ENCODE assay signal across 17 cellular contexts in genomic region chr6:159745081-159745480, GRCh38. TPM values are rescaled to one million over a fixed set of nuclear protein-coding genes. Genes with fewer than 3 reads are reported as not detected.
DNase-seq lines count a peak whose midpoint lies in the region; ATAC-seq and TF ChIP-seq lines count a peak whose summit lies in the region.
"Had no signal": no experiment of that assay in that cellular context is flagged by ENCODE, and none has a peak within 500 bp of the region (broad histone marks: within the 10 kb centered on the region; RNA-seq: fewer than 3 reads in every experiment).

No MANE protein-coding gene starts in this region.

- no peaks in the 10 kb centered on the region for H3K9me3 ChIP-seq in breast epithelium

- H3K4me1 Mint-ChIP-seq in MCF 10A (ENCODE audit: insufficient read depth, unreplicated experiment) (peaks cover 17% of the 10 kb centered on the region), memory B cell (peaks cover 7% of the 10 kb centered on the region)
- H3K4me1 Mint-ChIP-seq in activated naive CD8-positive, alpha-beta T cell (ENCODE audit: low read depth), result peaks cover 24% of the 10 kb centered on the region
- peaks cover 6 to 9% of the 10 kb centered on the region in 2 donors for H3K4me1 Mint-ChIP-seq in stimulated activated naive B cell treated with anti-CD40 and anti-IgM and Interleukin-4, amounts not matched to agents 10 μg/mL and 1 μg/mL and 100 μg/mL, for 72 hours
- H3K4me1 Mint-ChIP-seq: GM23338 had no signal

- H3K4me3 Mint-ChIP-seq in MCF 10A (ENCODE audit: unreplicated experiment) (no peak overlapping the region), memory B cell (no peak overlapping the region)
- H3K4me3 Mint-ChIP-seq in activated naive CD8-positive, alpha-beta T cell, result no peak overlapping the region
- no peak overlapping the region for H3K4me3 Mint-ChIP-seq in stimulated activated naive B cell treated with anti-CD40 and anti-IgM and Interleukin-4, amounts not matched to agents 10 μg/mL and 1 μg/mL and 100 μg/mL, for 72 hours
- H3K4me3 Mint-ChIP-seq: GM23338 had no signal

- no peak for DNase-seq in MCF 10A (ENCODE audit: unreplicated experiment)
- DNase-seq in breast epithelium (ENCODE audit: low spot score in 2 of 2), result no peak
- DNase-seq in memory B cell (ENCODE audit: low spot score in 2 of 2), result no peak
- no peak for DNase-seq in stimulated activated naive B cell treated with anti-CD40 and anti-IgM and Interleukin-4, amounts not matched to agents 10 μg/mL and 1 μg/mL and 100 μg/mL, for 72 hours
- DNase-seq in brain microvascular endothelial cell, result no peak
- DNase-seq in AML-193 (lab: John Stamatoyannopoulos, UW), result no peak
- DNase-seq: DMS 273 treated with DMSO at 0.1 percent for 48 hours, KBM-7, NCI-H1092, NCI-H1694 treated with DMSO at 0.1 percent for 48 hours, NCI-H345, NCI-H526 treated with DMSO at 0.1 percent for 48 hours had no signal

- H3K27ac ChIP-seq in breast epithelium (no peak overlapping the region), brain microvascular endothelial cell (no peak overlapping the region)
- H3K27ac ChIP-seq: HL-60, RWPE1 had no signal

- no peak for ATAC-seq in memory B cell (ENCODE audit: low read depth)
- ATAC-seq in stimulated activated naive B cell treated with anti-CD40 and anti-IgM and Interleukin-4, amounts not matched to agents 10 μg/mL and 1 μg/mL and 100 μg/mL, for 72 hours (replicated peaks), result no peak
- ATAC-seq in activated CD4-positive, CD25-positive, alpha-beta regulatory T cell treated with anti-CD3 and anti-CD28 coated beads, Interleukin-2, amount 50 U/mL, for 24 hours, result no peak
- ATAC-seq: GM23338 had no signal

- H3K27me3 ChIP-seq in breast epithelium (no peaks in the 10 kb centered on the region), brain microvascular endothelial cell (replicated peaks) (no peaks in the 10 kb centered on the region)

- H3K36me3 ChIP-seq in breast epithelium (peaks cover 32% of the 10 kb centered on the region), brain microvascular endothelial cell (replicated peaks) (peaks cover 73% of the 10 kb centered on the region)

- POLR2A ChIA-PET in MCF 10A (lab: Yijun Ruan, JAX), result no interaction called here

- intact Hi-C loops in MCF 10A (cut with micrococcal nuclease) (no loop called here), breast epithelium (cut with DNase I; ENCODE audit: low total_unique reads) (loop anchor here (10.0 kb wide), 1 partner anchor 780 kb away; no protein-coding TSS in a partner anchor)

- CTCF ChIA-PET in MCF 10A (lab: Yijun Ruan, JAX), result no interaction called here

- no peak overlapping the region for H3K4me3 ChIP-seq in breast epithelium
- no peak overlapping the region for H3K4me3 ChIP-seq in brain microvascular endothelial cell (ENCODE audit: low read depth, low read length)
- H3K4me3 ChIP-seq: GM23338 had no signal

- peaks cover 100% of the 10 kb centered on the region for H3K36me3 Mint-ChIP-seq in MCF 10A (ENCODE audit: insufficient read depth, unreplicated experiment)
- H3K36me3 Mint-ChIP-seq in activated naive CD8-positive, alpha-beta T cell, result peaks cover 13% of the 10 kb centered on the region
- H3K36me3 Mint-ChIP-seq in memory B cell, result peaks cover 32% of the 10 kb centered on the region
- H3K36me3 Mint-ChIP-seq in stimulated activated naive B cell treated with anti-CD40 and anti-IgM and Interleukin-4, amounts not matched to agents 10 μg/mL and 1 μg/mL and 100 μg/mL, for 72 hours, result peaks cover 25 to 45% of the 10 kb centered on the region in 2 donors

- BruUV-seq in MCF 10A (replicated peaks; lab: Mats Ljungman, UMichigan), result no TSS peak

- H3K27ac Mint-ChIP-seq in MCF 10A (ENCODE audit: low read depth, unreplicated experiment) (peak overlapping the region; percentile 69), memory B cell (peak overlapping the region; percentile 64)
- H3K27ac Mint-ChIP-seq in activated naive CD8-positive, alpha-beta T cell, result peak overlapping the region; percentile 85
- peak overlapping the region; percentile 42 for H3K27ac Mint-ChIP-seq in stimulated activated naive B cell treated with anti-CD40 and anti-IgM and Interleukin-4, amounts not matched to agents 10 μg/mL and 1 μg/mL and 100 μg/mL, for 72 hours
- H3K27ac Mint-ChIP-seq: GM23338 had no signal

- TF ChIP-seq POLR2A in breast epithelium (IDR thresholded peaks at IDR 0.05), result no peak

- H3K9me3 Mint-ChIP-seq in MCF 10A (ENCODE audit: unreplicated experiment), result no peaks in the 10 kb centered on the region
- no peaks in the 10 kb centered on the region for H3K9me3 Mint-ChIP-seq in activated naive CD8-positive, alpha-beta T cell (ENCODE audit: low read depth)
- no peaks in the 10 kb centered on the region for H3K9me3 Mint-ChIP-seq in memory B cell
- no peaks in the 10 kb centered on the region for H3K9me3 Mint-ChIP-seq in stimulated activated naive B cell treated with anti-CD40 and anti-IgM and Interleukin-4, amounts not matched to agents 10 μg/mL and 1 μg/mL and 100 μg/mL, for 72 hours
- H3K9me3 Mint-ChIP-seq: GM23338 had no signal

- no peaks in the 10 kb centered on the region for H3K4me1 ChIP-seq in breast epithelium

- TF ChIP-seq CTCF in MCF 10A (IDR thresholded peaks at IDR 0.05; ENCODE audit: unreplicated experiment), result no peak
- TF ChIP-seq CTCF in breast epithelium (IDR thresholded peaks at IDR 0.05), result no peak
- no peak for TF ChIP-seq CTCF in brain microvascular endothelial cell (IDR thresholded peaks at IDR 0.05; ENCODE audit: low read depth, low read length, missing control alignments)

- in situ Hi-C loops in brain microvascular endothelial cell (cut with HindIII; ENCODE audit: low pct_ligation_motif_present, low sequenced_read_pairs), result no loop called here

- no peaks in the 10 kb centered on the region for H3K27me3 Mint-ChIP-seq in MCF 10A (ENCODE audit: insufficient read depth, unreplicated experiment)
- H3K27me3 Mint-ChIP-seq in activated naive CD8-positive, alpha-beta T cell, result no peaks in the 10 kb centered on the region
- no peaks in the 10 kb centered on the region for H3K27me3 Mint-ChIP-seq in memory B cell
- H3K27me3 Mint-ChIP-seq in stimulated activated naive B cell treated with anti-CD40 and anti-IgM and Interleukin-4, amounts not matched to agents 10 μg/mL and 1 μg/mL and 100 μg/mL, for 72 hours, result no peaks in the 10 kb centered on the region

RNA-seq across cellular contexts. Expression of gene ACAT2, which starts 16.8 kb away (rescaled TPM):
- total RNA-seq in MCF 10A (2022) (13.4 and 46.0 TPM in 2 replicates), breast epithelium (10 to 100 TPM in 2 of 3 donors, 1 to 10 TPM in 1; 9.4 to 10.5 (median 10.1) TPM)

RNA-seq across cellular contexts. Expression of gene WTAP, which starts 17.8 kb away (rescaled TPM):
- total RNA-seq in MCF 10A (2022) (116 and 142 TPM in 2 replicates), breast epithelium (100 to 1,000 TPM; 115 to 153 (median 116) TPM)

RNA-seq across cellular contexts. Expression of gene TCP1, which starts 44.3 kb away (rescaled TPM):
- 341 and 351 TPM in 2 replicates for total RNA-seq in MCF 10A (2022)
- total RNA-seq in breast epithelium, result 100 to 1,000 TPM; 119 to 151 (median 137) TPM

RNA-seq across cellular contexts. Expression of gene MRPL18, which starts 45.2 kb away (rescaled TPM):
- total RNA-seq in MCF 10A (2022) (108 and 120 TPM in 2 replicates), breast epithelium (10 to 100 TPM; 52.8 to 72.9 (median 68.2) TPM)

RNA-seq across cellular contexts. Expression of gene SOD2, which starts 52.0 kb away (rescaled TPM):
- total RNA-seq in MCF 10A (2022), result 424 and 600 TPM in 2 replicates
- 1,000 to 10,000 TPM in 2 of 3 donors, 100 to 1,000 TPM in 1; 999 to 1,273 (median 1,163) TPM for total RNA-seq in breast epithelium
